In the genomic region with DNA sequence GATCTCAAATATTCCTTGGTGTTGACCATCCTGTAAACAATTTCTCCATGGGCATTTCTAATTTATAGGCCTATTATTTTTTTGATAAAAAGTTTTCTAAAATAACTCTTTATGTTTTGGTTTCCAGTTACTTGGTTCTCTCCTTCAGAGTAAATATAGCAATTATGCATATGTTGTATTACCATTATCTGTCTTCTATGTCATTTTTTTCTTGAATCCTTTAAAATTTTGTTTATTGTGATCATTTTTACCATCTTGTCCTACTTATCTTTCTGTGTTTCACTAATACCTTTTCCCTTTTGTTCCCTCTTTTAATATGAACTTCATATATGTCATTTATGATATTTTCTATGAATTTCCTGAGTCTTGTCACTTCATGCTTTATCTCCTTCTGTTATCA, we compare ENCODE assay signal across 23 cellular contexts.
"Had no signal": no experiment of that assay in that cellular context is flagged by ENCODE, and none has a peak within 500 bp of the region (broad histone marks: within the 10 kb centered on the region; RNA-seq: fewer than 3 reads in every experiment).

No MANE protein-coding gene starts in this region.

- H3K9me3 ChIP-seq: colonic mucosa, esophagus squamous epithelium, gastrocnemius medialis had no signal

- H3K36me3 ChIP-seq: colonic mucosa, esophagus muscularis mucosa, esophagus squamous epithelium, gastrocnemius medialis, gastroesophageal sphincter, heart left ventricle, heart right ventricle had no signal

- H3K4me3 ChIP-seq: colonic mucosa, coronary artery, dorsolateral prefrontal cortex, esophagus muscularis mucosa, esophagus squamous epithelium, gastrocnemius medialis, gastroesophageal sphincter, heart left ventricle, heart right ventricle had no signal

- H3K27ac ChIP-seq: colonic mucosa, coronary artery, dorsolateral prefrontal cortex, epithelial cell of prostate, esophagus muscularis mucosa, esophagus squamous epithelium, foreskin keratinocyte, gastrocnemius medialis, gastroesophageal sphincter, heart left ventricle, heart right ventricle had no signal

- H3K4me1 ChIP-seq: colonic mucosa, esophagus muscularis mucosa, esophagus squamous epithelium, foreskin keratinocyte, gastrocnemius medialis, gastroesophageal sphincter, heart right ventricle had no signal

- DNase-seq: colonic mucosa; cortex of kidney; dermis blood vessel endothelial cell; dorsolateral prefrontal cortex; effector CD4-positive, alpha-beta T cell; effector CD8-positive, alpha-beta T cell; effector memory CD4-positive, alpha-beta T cell; effector memory CD8-positive, alpha-beta T cell; endodermal cell; erythroblast; esophagus squamous epithelium; foreskin fibroblast; foreskin keratinocyte; foreskin melanocyte; gastrocnemius medialis; glutamatergic neuron; head of caudate nucleus; heart left ventricle; heart right ventricle had no signal
